In genomic region chr3:192186508-192186907, GRCh38 we compare ENCODE assay signal across 18 cellular contexts.
A peak's percentile ranks its signal among the peaks of the same experiment; 100 is the strongest.
DNase-seq lines count a peak whose midpoint lies in the region; ATAC-seq, FAIRE-seq and TF ChIP-seq lines count a peak whose summit lies in the region.
"Had no signal": no experiment of that assay in that cellular context is flagged by ENCODE, and none has a peak within 500 bp of the region (broad histone marks: within the 10 kb centered on the region; RNA-seq: fewer than 3 reads in every experiment).

No MANE protein-coding gene starts in this region.

- H3K4me3 Mint-ChIP-seq in type B pancreatic cell (no peak overlapping the region), nephron progenitor cell (no peak overlapping the region)
- H3K4me3 Mint-ChIP-seq: CD14-positive monocyte; CD8-positive, alpha-beta T cell had no signal

- H3K9me2 ChIP-seq in OCI-LY7 (ENCODE audit: insufficient read depth, low read length) = no peaks in the 10 kb centered on the region

- CTCF ChIA-PET in OCI-LY7 (lab: Charles Lee; ENCODE audit: unreplicated experiment) (no interaction called here), endothelial cell of umbilical vein (lab: Charles Lee) (interaction anchor here (1.1 to 4.5 kb wide), 11 partner anchors 7 to 1304 kb away, joined by 3 to 101 read pairs (median 6); no protein-coding TSS in a partner anchor)

- H3K27ac ChIP-seq in OCI-LY7 (ENCODE audit: low read depth, low read length, poor library complexity, severe bottlenecking) (peak overlapping the region; percentile 25), endothelial cell of umbilical vein (ENCODE audit: insufficient read depth, low read depth, low read length) (peak overlapping the region; percentile 18)
- H3K27ac ChIP-seq: 22Rv1 had no signal

- TF ChIP-seq CTCF in OCI-LY7 (conservative IDR thresholded peaks at IDR 0.05; ENCODE audit: low read length) (no peak), endothelial cell of umbilical vein (IDR thresholded peaks at IDR 0.05; ENCODE audit: extremely low read depth in 1 of 2, insufficient read depth in 1 of 2, low read depth in 1 of 2, low read length in 2 of 2) (no peak), type B pancreatic cell (conservative IDR thresholded peaks at IDR 0.05) (no peak), nephron progenitor cell (IDR thresholded peaks at IDR 0.05) (no peak)

- H3K36me3 Mint-ChIP-seq in type B pancreatic cell (no peaks in the 10 kb centered on the region), nephron progenitor cell (ENCODE audit: low read depth) (no peaks in the 10 kb centered on the region)
- H3K36me3 Mint-ChIP-seq: CD14-positive monocyte; CD8-positive, alpha-beta T cell had no signal

- H3K4me2 ChIP-seq in OCI-LY7 (ENCODE audit: low read length) = peak overlapping the region; percentile 23
- H3K4me2 ChIP-seq in endothelial cell of umbilical vein (ENCODE audit: insufficient read depth, low read length) = peak overlapping the region; percentile 64

- H3K9me3 Mint-ChIP-seq in type B pancreatic cell (no peaks in the 10 kb centered on the region), nephron progenitor cell (no peaks in the 10 kb centered on the region)
- H3K9me3 Mint-ChIP-seq: CD14-positive monocyte; CD8-positive, alpha-beta T cell had no signal

- POLR2A ChIA-PET in OCI-LY7 (lab: Charles Lee) (interaction anchor here (0.7 to 1.5 kb wide), 12 partner anchors 9 to 189 kb away, joined by 3 to 7 read pairs (median 4); no protein-coding TSS in a partner anchor), endothelial cell of umbilical vein (lab: Charles Lee) (no interaction called here)

- H2AFZ ChIP-seq in OCI-LY7 (ENCODE audit: low read length) (peak overlapping the region; percentile 66), endothelial cell of umbilical vein (ENCODE audit: low read depth, low read length) (no peak overlapping the region)

- H4K20me1 ChIP-seq in OCI-LY7 (ENCODE audit: insufficient read depth, low read length) (no peaks in the 10 kb centered on the region), endothelial cell of umbilical vein (replicated peaks; ENCODE audit: control insufficient read depth, extremely low read depth, insufficient read depth, low read length) (no peaks in the 10 kb centered on the region)

- intact Hi-C loops in OCI-LY7 (cut with micrococcal nuclease; ENCODE audit: unreplicated experiment) = loop anchor here (5.0 to 10.0 kb wide), 2 partner anchors 256 to 1082 kb away; no protein-coding TSS in a partner anchor
- intact Hi-C loops in endothelial cell of umbilical vein (cut with micrococcal nuclease) = loop anchor here (2.0 to 10.0 kb wide), 4 partner anchors 56 to 1042 kb away; no protein-coding TSS in a partner anchor

- peaks cover 14% of the 10 kb centered on the region for H3K27me3 Mint-ChIP-seq in type B pancreatic cell
- no peaks in the 10 kb centered on the region for H3K27me3 Mint-ChIP-seq in nephron progenitor cell (ENCODE audit: low read depth, poor library complexity)

- H3K36me3 ChIP-seq in OCI-LY7 (ENCODE audit: insufficient read depth, low read length) (no peaks in the 10 kb centered on the region), endothelial cell of umbilical vein (ENCODE audit: control insufficient read depth in 2 of 2, extremely low read depth in 1 of 2, insufficient read depth in 2 of 2, low read length in 2 of 2) (no peaks in the 10 kb centered on the region)
- H3K36me3 ChIP-seq: HAP-1 had no signal

- 0 out of 2 replicates have a peak, but pooled peaks cover 5% of the 10 kb centered on the region for H3K9me3 ChIP-seq in OCI-LY7 (ENCODE audit: low read length)
- H3K9me3 ChIP-seq in endothelial cell of umbilical vein (replicated peaks; ENCODE audit: control insufficient read depth, insufficient read depth, low read length) = no peaks in the 10 kb centered on the region
- H3K9me3 ChIP-seq: HAP-1 had no signal

- no peak for ATAC-seq in esophagus mucosa
- ATAC-seq: CD8-positive, alpha-beta T cell; GM12878 had no signal

- peak; percentile 40 for DNase-seq in DMS53 (lab: John Stamatoyannopoulos, UW)
- DNase-seq in HT1080 (ENCODE audit: low read depth) = peak; percentile 21
- DNase-seq in OCI-LY7 (ENCODE audit: low spot score) = no peak
- peak; percentile 59 for DNase-seq in endothelial cell of umbilical vein (ENCODE audit: low read depth, low spot score)
- DNase-seq in type B pancreatic cell (ENCODE audit: extremely low spot score, unreplicated experiment) = no peak
- DNase-seq in nephron progenitor cell = no peak
- no peak for DNase-seq in frontal cortex (ENCODE audit: low spot score in 2 of 2)
- DNase-seq: CD8-positive, alpha-beta T cell; COR-L47; DMS153; IMR-90 had no signal

- H3K79me2 ChIP-seq in OCI-LY7 (ENCODE audit: insufficient read depth, low read depth, low read length) = no peaks in the 10 kb centered on the region
- no peaks in the 10 kb centered on the region for H3K79me2 ChIP-seq in endothelial cell of umbilical vein (ENCODE audit: control insufficient read depth, insufficient read depth, low read length)

- H3K4me3 ChIP-seq in OCI-LY7 (ENCODE audit: low read depth, low read length, poor library complexity, severe bottlenecking) = no peak overlapping the region
- H3K4me3 ChIP-seq in endothelial cell of umbilical vein (replicated peaks in 1 of 3; ENCODE audit: insufficient read depth in 1 of 3, low read depth in 1 of 3, low read length in 3 of 3) = no peak overlapping the region
- H3K4me3 ChIP-seq: GM12878, HAP-1 had no signal

- FAIRE-seq in endothelial cell of umbilical vein (lab: Jason Lieb, UNC) = peak; percentile 83
- FAIRE-seq in frontal cortex (lab: Jason Lieb, UNC) = no peak
- FAIRE-seq: GM12878, GM18507, H1 had no signal

- no peak overlapping the region for H3K27ac Mint-ChIP-seq in type B pancreatic cell
- no peak overlapping the region for H3K27ac Mint-ChIP-seq in nephron progenitor cell
- H3K27ac Mint-ChIP-seq: CD14-positive monocyte; CD8-positive, alpha-beta T cell had no signal

- no peak for TF ChIP-seq POLR2A in endothelial cell of umbilical vein (IDR thresholded peaks at IDR 0.05; ENCODE audit: low read depth, low read length)

- H3K9me1 ChIP-seq in endothelial cell of umbilical vein (replicated peaks; ENCODE audit: control insufficient read depth, extremely low read depth, insufficient read depth, low read length) = no peaks in the 10 kb centered on the region

- BruUV-seq in OCI-LY7 (replicated peaks; lab: Mats Ljungman, UMichigan) (no TSS peak), endothelial cell of umbilical vein (replicated peaks; lab: Mats Ljungman, UMichigan) (no TSS peak)

- dilution Hi-C loops in endothelial cell of umbilical vein (cut with MboI; ENCODE audit: extremely low pct_ligation_motif_present, low sequenced_read_pairs) = no loop called here

- H3K4me1 Mint-ChIP-seq in type B pancreatic cell (ENCODE audit: unreplicated experiment) (no peaks in the 10 kb centered on the region), nephron progenitor cell (no peaks in the 10 kb centered on the region)
- H3K4me1 Mint-ChIP-seq: CD14-positive monocyte had no signal

- H3K4me1 ChIP-seq in OCI-LY7 (ENCODE audit: insufficient read depth, low read length, poor library complexity, severe bottlenecking) = peaks cover 62% of the 10 kb centered on the region
- peaks cover 13% of the 10 kb centered on the region for H3K4me1 ChIP-seq in endothelial cell of umbilical vein (ENCODE audit: control insufficient read depth, extremely low read depth, insufficient read depth, low read length)
- H3K4me1 ChIP-seq: HAP-1 had no signal

- no peaks in the 10 kb centered on the region for H3K27me3 ChIP-seq in endothelial cell of umbilical vein (ENCODE audit: control insufficient read depth in 2 of 2, insufficient read depth in 2 of 2, low read length in 2 of 2)

- no peak overlapping the region for H3K9ac ChIP-seq in endothelial cell of umbilical vein (replicated peaks; ENCODE audit: extremely low read depth, insufficient read depth, low read length)

TF ChIP-seq in endothelial cell of umbilical vein, 7 proteins besides CTCF, POLR2A, EP300 and RAD21:
- TF ChIP-seq POLR2AphosphoS5 (IDR thresholded peaks at IDR 0.05; ENCODE audit: insufficient read depth, low read depth, low read length) (no peak), GATA2 (IDR thresholded peaks at IDR 0.05; ENCODE audit: insufficient read depth, insufficient read length, low read depth, low read length) (peak; percentile 19), EZH2 (IDR thresholded peaks at IDR 0.05; ENCODE audit: borderline replicate concordance, low read depth, low read length, severe bottlenecking) (no peak), MYC (IDR thresholded peaks at IDR 0.05; ENCODE audit: low read depth, low read length) (no peak), MAX (IDR thresholded peaks at IDR 0.05; ENCODE audit: insufficient read depth, insufficient read length) (no peak), FOS (IDR thresholded peaks at IDR 0.05; ENCODE audit: borderline replicate concordance, insufficient read depth, low read length) (peak; percentile 81), JUN (IDR thresholded peaks at IDR 0.05; ENCODE audit: borderline replicate concordance, insufficient read depth, insufficient read length, low read depth) (peak; percentile 57)

Comparison
In these comparisons a context has a peak if more than half of its experiments do, and no peak if none do; other contexts are left out.
1. DNase-seq: peak in DMS53 (single experiment), HT1080 (single experiment) and endothelial cell of umbilical vein (single experiment); none in OCI-LY7 (single experiment), type B pancreatic cell (single experiment), nephron progenitor cell (single experiment) and frontal cortex (0 of 2).